Comparison of ENCODE assay signal across 8 cellular contexts in the genomic region with DNA sequence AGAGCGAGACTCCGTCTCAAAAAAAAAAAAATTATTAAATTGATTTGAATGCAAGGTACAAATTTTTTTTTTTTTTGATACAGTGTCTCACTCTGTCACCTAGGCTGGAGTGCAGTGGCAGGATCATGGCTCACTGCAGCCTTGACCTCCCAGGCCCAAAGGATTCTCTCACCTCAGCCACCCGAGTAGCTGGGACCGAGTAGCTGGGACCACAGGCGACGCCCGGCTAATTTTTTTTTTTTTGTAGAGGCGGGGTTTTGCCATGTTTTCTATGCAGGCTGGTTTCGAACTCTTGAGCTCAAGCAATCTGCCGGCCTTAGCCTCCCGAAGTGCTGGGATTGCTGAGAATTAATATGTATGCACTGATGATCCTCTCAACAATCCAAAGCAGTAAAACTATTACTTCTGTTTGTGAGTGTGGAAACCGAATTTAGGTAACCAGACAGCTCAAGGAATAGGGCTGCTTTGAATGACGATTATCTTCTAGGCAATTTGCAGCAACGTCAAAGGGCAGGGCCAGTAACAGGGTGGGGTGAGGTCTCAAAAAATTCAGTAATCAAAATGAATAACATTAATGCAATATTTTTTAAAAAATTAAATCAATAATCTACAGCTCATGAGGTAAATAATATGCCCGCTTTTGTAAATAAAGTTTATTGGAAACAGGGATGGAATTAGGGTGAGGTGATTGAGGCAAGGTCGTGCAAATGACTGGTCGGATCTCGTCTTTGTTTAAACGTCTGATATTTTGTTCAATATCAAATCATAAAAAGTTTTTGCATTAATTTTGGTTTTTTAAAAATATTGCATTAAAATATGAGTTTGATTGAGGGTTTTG. TPM values are rescaled to one million over a fixed set of nuclear protein-coding genes. Genes with fewer than 3 reads are reported as not detected.
A peak's percentile ranks its signal among the peaks of the same experiment; 100 is the strongest.
DNase-seq lines count a peak whose midpoint lies in the region; ATAC-seq and TF ChIP-seq lines count a peak whose summit lies in the region.

No MANE protein-coding gene starts in this region.

- no peak overlapping the region for H3K27ac Mint-ChIP-seq in activated naive CD4-positive, alpha-beta T cell treated with anti-CD3 and anti-CD28 coated beads for 36 hours

- H3K27ac ChIP-seq in WERI-Rb-1 (peak overlapping the region; percentile 96), spleen (peak overlapping the region; percentile 77 to 93 (median 89))

- no peaks in the 10 kb centered on the region for H3K27me3 ChIP-seq in WERI-Rb-1 (ENCODE audit: insufficient read depth, low read depth, severe bottlenecking)
- no peaks in the 10 kb centered on the region for H3K27me3 ChIP-seq in spleen (replicated peaks in 1 of 7)

- WGBS in spleen, 5 donors = 41 to 55% (median 48%) methylated on average over 19 of the region's 19 CpGs

- H3K27me3 Mint-ChIP-seq in activated naive CD4-positive, alpha-beta T cell treated with anti-CD3 and anti-CD28 coated beads for 36 hours (ENCODE audit: low read depth) = no peaks in the 10 kb centered on the region

- H3K9me3 Mint-ChIP-seq in activated naive CD4-positive, alpha-beta T cell treated with anti-CD3 and anti-CD28 coated beads for 36 hours = no peaks in the 10 kb centered on the region

- CTCF ChIA-PET in activated naive CD4-positive, alpha-beta T cell treated with anti-CD3 and anti-CD28 coated beads for 36 hours (lab: Charles Lee) = interaction anchor here (0.8 to 6.0 kb wide), 8 partner anchors 42 to 318 kb away, joined by 3 to 36 read pairs (median 4); a partner anchor contains a TSS

- no peak for ATAC-seq in GM19351 (IDR thresholded peaks at IDR 0.05; ENCODE audit: unreplicated experiment)

- intact Hi-C loops in activated naive CD4-positive, alpha-beta T cell treated with anti-CD3 and anti-CD28 coated beads for 36 hours (cut with micrococcal nuclease) = loop anchor here (1.0 to 2.0 kb wide), 2 partner anchors 163 to 576 kb away; a partner anchor contains a TSS
- intact Hi-C loops in spleen (cut with DNase I; ENCODE audit: low total_unique reads) = no loop called here

- H3K4me1 ChIP-seq in spleen = peaks cover 0 to 24% (median 10%) of the 10 kb centered on the region in 6 donors

- H3K4me3 ChIP-seq in WERI-Rb-1 (ENCODE audit: low read depth, low read length) (peak overlapping the region; percentile 98), spleen (peak overlapping the region; percentile 98 to 100 (median 99))

- no peak for TF ChIP-seq POLR2A in spleen (IDR thresholded peaks at IDR 0.05)

- H3K4me1 Mint-ChIP-seq in activated naive CD4-positive, alpha-beta T cell treated with anti-CD3 and anti-CD28 coated beads for 36 hours (ENCODE audit: low read depth) = peaks cover 12% of the 10 kb centered on the region

- H3K9me3 ChIP-seq in WERI-Rb-1 (ENCODE audit: severe bottlenecking) = no peaks in the 10 kb centered on the region
- no peaks in the 10 kb centered on the region for H3K9me3 ChIP-seq in spleen

- peaks cover 18% of the 10 kb centered on the region for H3K36me3 Mint-ChIP-seq in activated naive CD4-positive, alpha-beta T cell treated with anti-CD3 and anti-CD28 coated beads for 36 hours (ENCODE audit: low read depth)

- DNase-seq in activated naive CD4-positive, alpha-beta T cell treated with anti-CD3 and anti-CD28 coated beads for 36 hours = no peak
- no peak for DNase-seq in activated naive CD4-positive, alpha-beta T cell (lab: John Stamatoyannopoulos, UW)
- DNase-seq in WERI-Rb-1 (no peak), glomerular visceral epithelial cell (ENCODE audit: extremely low spot score) (peak; percentile 11), spleen (no peak), HK-2 (ENCODE audit: unreplicated experiment) (no peak), COLO829 (ENCODE audit: low spot score) (no peak)

- TF ChIP-seq CTCF in WERI-Rb-1 (IDR thresholded peaks at IDR 0.05; ENCODE audit: low read depth, low read length) (no peak), spleen (IDR thresholded peaks at IDR 0.05 in 8 of 11, conservative IDR thresholded peaks at IDR 0.05 in 3 of 11) (no peak)

- H3K36me3 ChIP-seq in WERI-Rb-1 (peaks cover 48% of the 10 kb centered on the region), spleen (no peaks in the 10 kb centered on the region)

- peak overlapping the region; percentile 81 for H3K4me3 Mint-ChIP-seq in activated naive CD4-positive, alpha-beta T cell treated with anti-CD3 and anti-CD28 coated beads for 36 hours

RNA-seq across cellular contexts. Expression of a gene that starts 1.2 kb away (rescaled TPM):
- 10 to 100 TPM; 48.9 to 51.8 TPM for total RNA-seq in activated naive CD4-positive, alpha-beta T cell treated with anti-CD3 and anti-CD28 coated beads for 36 hours
- 1 to 10 TPM; 3.1 to 7.1 (median 5.0) TPM for total RNA-seq in spleen
- polyA plus RNA-seq in spleen = under 1 TPM; 0.13 to 0.99 (median 0.38) TPM

RNA-seq across cellular contexts. Expression of a gene that starts 39.2 kb away (rescaled TPM):
- 1 to 10 TPM; 2.0 to 3.1 TPM for total RNA-seq in activated naive CD4-positive, alpha-beta T cell treated with anti-CD3 and anti-CD28 coated beads for 36 hours
- 10 to 100 TPM; 25.2 to 73.3 (median 33.9) TPM for total RNA-seq in spleen
- polyA plus RNA-seq in spleen = 10 to 100 TPM in 1 of 3 donors, 1 to 10 TPM in 2; 6.4 to 11.1 (median 7.7) TPM

RNA-seq across cellular contexts. Expression of a gene that starts 49.9 kb away (rescaled TPM):
- total RNA-seq in activated naive CD4-positive, alpha-beta T cell treated with anti-CD3 and anti-CD28 coated beads for 36 hours = 1 to 10 TPM; 4.0 to 5.2 TPM
- 10 to 100 TPM in 3 of 7 donors, 1 to 10 TPM in 4; 8.4 to 12.6 (median 9.5) TPM for total RNA-seq in spleen
- 1 to 10 TPM; 2.7 to 8.1 (median 4.2) TPM for polyA plus RNA-seq in spleen

Comparison
In these comparisons a context has a peak if more than half of its experiments do, and no peak if none do; other contexts are left out.
1. RNA of a gene that starts 1.2 kb away (total RNA-seq): 48.9 to 51.8 TPM in activated naive CD4-positive, alpha-beta T cell treated with anti-CD3 and anti-CD28 coated beads for 36 hours; 3.1 to 7.1 TPM in spleen; every median in the first group is over 4 times any median in the second.
2. RNA of a gene that starts 39.2 kb away (total RNA-seq): 25.2 to 73.3 TPM in spleen; 2.0 to 3.1 TPM in activated naive CD4-positive, alpha-beta T cell treated with anti-CD3 and anti-CD28 coated beads for 36 hours; every median in the first group is over 4 times any median in the second.